ENCODE assay signal across 8 cellular contexts in the genomic region with DNA sequence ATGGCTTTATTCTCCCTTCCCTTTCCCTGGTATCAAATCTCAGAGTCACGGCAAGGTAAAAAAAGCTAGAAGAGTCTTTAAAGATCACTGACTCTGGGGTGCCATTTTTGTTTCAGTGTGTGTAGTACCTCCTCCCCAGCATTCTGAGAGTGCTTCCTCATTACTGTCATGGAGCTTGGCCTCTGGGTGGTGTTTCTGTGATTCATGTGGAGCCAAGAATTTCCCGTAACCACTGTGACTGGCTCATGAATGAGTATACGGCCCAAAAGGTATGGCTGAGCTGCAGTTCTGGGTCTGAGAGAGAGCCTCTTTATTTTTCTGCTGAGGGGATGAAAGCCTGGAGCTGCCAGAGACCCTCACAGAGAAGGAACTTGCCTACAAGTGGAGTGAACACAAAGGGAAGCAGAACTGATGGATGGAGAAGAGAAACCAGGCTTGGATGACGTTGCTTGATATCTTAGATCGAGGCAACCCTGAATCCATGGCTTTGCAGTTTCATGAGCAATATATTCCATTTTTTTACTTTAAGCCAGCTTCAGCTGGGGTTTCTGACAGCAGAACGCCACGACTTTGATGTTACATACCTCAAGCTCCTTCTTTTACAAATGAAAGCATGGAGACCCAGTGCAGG.
A peak's percentile ranks its signal among the peaks of the same experiment; 100 is the strongest.
DNase-seq lines count a peak whose midpoint lies in the region; ATAC-seq, FAIRE-seq and TF ChIP-seq lines count a peak whose summit lies in the region.

No MANE protein-coding gene starts in this region.

- no peak for FAIRE-seq in bronchial epithelial cell (lab: Jason Lieb, UNC)

- peak; percentile 91 for DNase-seq in M059J (ENCODE audit: low read depth)
- peak; percentile 67 for DNase-seq in bronchial epithelial cell (ENCODE audit: low read depth)
- peak; percentile 56 for DNase-seq in renal cortical epithelial cell (ENCODE audit: low read depth)
- no peak for DNase-seq in GM13977 (ENCODE audit: low spot score)
- no peak for DNase-seq in NCI-H446 (lab: John Stamatoyannopoulos, UW)
- DNase-seq in GDM1 (lab: John Stamatoyannopoulos, UW): no peak
- no peak for DNase-seq in NCI-H1417 (lab: John Stamatoyannopoulos, UW)

- ATAC-seq in GM21619 (IDR thresholded peaks at IDR 0.05; ENCODE audit: unreplicated experiment): peak; percentile 24

- no peaks in the 10 kb centered on the region for H3K36me3 ChIP-seq in bronchial epithelial cell (ENCODE audit: control insufficient read depth, insufficient read depth, low read length)

- no peak overlapping the region for H3K4me3 ChIP-seq in bronchial epithelial cell (ENCODE audit: low read depth, low read length)

- TF ChIP-seq CTCF in bronchial epithelial cell (IDR thresholded peaks at IDR 0.05; ENCODE audit: insufficient read depth, low read length, severe bottlenecking): no peak
- no peak for TF ChIP-seq CTCF in GM13977 (IDR thresholded peaks at IDR 0.05; ENCODE audit: extremely low read depth, insufficient read depth, missing control alignments)

- no peaks in the 10 kb centered on the region for H3K27me3 ChIP-seq in bronchial epithelial cell (ENCODE audit: control insufficient read depth, insufficient read depth, low read length)

- in situ Hi-C loops in GM13977 (cut with MboI; ENCODE audit: low pct_unique_long_range_greater_than_20kb, low sequenced_read_pairs, unreplicated experiment): no loop called here

Comparison
In these comparisons a context has a peak if more than half of its experiments do, and no peak if none do; other contexts are left out.
1. DNase-seq: peak in M059J (single experiment), bronchial epithelial cell (single experiment) and renal cortical epithelial cell (single experiment); none in GM13977 (single experiment), NCI-H446 (0 of 2), GDM1 (single experiment) and NCI-H1417 (0 of 3).